ENCODE assay signal across 8 cellular contexts in the genomic region with DNA sequence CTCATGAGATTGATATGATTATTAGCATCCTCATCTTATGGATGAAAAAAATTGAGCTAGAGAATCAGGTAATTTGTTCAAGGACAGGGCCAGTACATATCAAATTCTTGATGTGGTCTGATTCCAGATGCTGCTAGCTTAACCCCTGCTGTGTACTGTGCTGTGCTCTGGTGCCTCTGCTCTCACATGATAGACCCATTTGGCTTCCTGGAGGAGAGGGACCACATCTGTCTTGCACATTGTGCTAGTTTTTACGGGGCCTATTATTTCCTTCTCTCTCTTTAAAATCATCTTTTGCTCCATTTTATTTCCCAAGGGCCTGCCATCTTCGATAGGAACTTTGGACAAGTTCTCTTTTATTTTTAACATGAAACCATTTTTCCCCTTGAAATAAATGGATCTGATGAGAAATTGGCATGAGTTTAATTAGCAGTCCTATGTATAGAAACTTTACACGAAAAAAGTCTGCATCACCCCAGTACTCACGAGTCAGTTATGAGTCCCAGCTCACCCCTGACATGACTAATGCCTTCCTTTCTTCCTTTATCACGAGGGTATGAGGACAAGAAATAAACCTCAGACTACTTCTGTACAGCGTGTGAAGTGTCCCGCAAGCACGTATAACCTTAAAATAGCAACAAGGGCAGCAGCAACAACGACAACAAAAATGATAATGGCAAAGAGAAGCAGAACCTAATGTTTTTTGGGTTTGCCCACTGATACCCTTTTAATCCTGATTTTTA. TPM values are rescaled to one million over a fixed set of nuclear protein-coding genes. Genes with fewer than 3 reads are reported as not detected.
DNase-seq lines count a peak whose midpoint lies in the region; ATAC-seq and TF ChIP-seq lines count a peak whose summit lies in the region.

No MANE protein-coding gene starts in this region.

- H3K36me3 Mint-ChIP-seq in activated B cell treated with CpG ODN at 0.5 μM for 24 hours (ENCODE audit: low read depth) = no peaks in the 10 kb centered on the region

- no peak overlapping the region for H3K27ac Mint-ChIP-seq in activated B cell treated with CpG ODN at 0.5 μM for 24 hours

- no peak for DNase-seq in Right ventricle myocardium inferior (ENCODE audit: missing footprints)
- DNase-seq in cardiac septum (ENCODE audit: low spot score) = no peak
- no peak for DNase-seq in activated B cell treated with CpG ODN at 0.5 μM for 24 hours
- DNase-seq in lung microvascular endothelial cell (ENCODE audit: low read depth in 2 of 2) = peak; percentile 25 to 96
- DNase-seq in erythroblast (lab: John Stamatoyannopoulos, UW) = no peak
- no peak for DNase-seq in ascending aorta (ENCODE audit: low spot score in 2 of 2)

- no peak for TF ChIP-seq CTCF in activated B cell treated with CpG ODN at 0.5 μM for 24 hours (IDR thresholded peaks at IDR 0.05)
- TF ChIP-seq CTCF in ascending aorta (IDR thresholded peaks at IDR 0.05) = no peak

- no peaks in the 10 kb centered on the region for H3K4me1 ChIP-seq in ascending aorta

- POLR2A ChIA-PET in activated B cell treated with CpG ODN at 0.5 μM for 24 hours (lab: Charles Lee) = no interaction called here

- H3K9me3 ChIP-seq in ascending aorta = no peaks in the 10 kb centered on the region

- no peak overlapping the region for H3K4me3 ChIP-seq in ascending aorta

- no peaks in the 10 kb centered on the region for H3K27me3 Mint-ChIP-seq in activated B cell treated with CpG ODN at 0.5 μM for 24 hours

- no peaks in the 10 kb centered on the region for H3K9me3 Mint-ChIP-seq in activated B cell treated with CpG ODN at 0.5 μM for 24 hours

- no peaks in the 10 kb centered on the region for H3K27me3 ChIP-seq in ascending aorta

- no peak overlapping the region for H3K4me3 Mint-ChIP-seq in activated B cell treated with CpG ODN at 0.5 μM for 24 hours

- no peak for TF ChIP-seq POLR2A in erythroblast (IDR thresholded peaks at IDR 0.05; ENCODE audit: low read length)

- CTCF ChIA-PET in activated B cell treated with CpG ODN at 0.5 μM for 24 hours (lab: Charles Lee) = interaction anchor here (0.5 to 0.8 kb wide), 2 partner anchors 47 to 112 kb away, joined by 3 read pairs; no protein-coding TSS in a partner anchor

- peak; percentile 85 for ATAC-seq in Right ventricle myocardium inferior
- peak; percentile 51 for ATAC-seq in HG03103 (IDR thresholded peaks at IDR 0.05; ENCODE audit: low read depth, unreplicated experiment)
- peak; percentile 49 for ATAC-seq in activated B cell treated with CpG ODN at 0.5 μM for 24 hours (ENCODE audit: low read depth)
- no peak for ATAC-seq in esophagus mucosa

- H3K4me1 Mint-ChIP-seq in activated B cell treated with CpG ODN at 0.5 μM for 24 hours = peaks cover 8% of the 10 kb centered on the region

- intact Hi-C loops in Right ventricle myocardium inferior (cut with DNase I) (no loop called here), cardiac septum (cut with DNase I) (no loop called here), activated B cell treated with CpG ODN at 0.5 μM for 24 hours (cut with micrococcal nuclease) (no loop called here), ascending aorta (cut with DNase I) (no loop called here)

- no peak overlapping the region for H3K27ac ChIP-seq in ascending aorta

- no peaks in the 10 kb centered on the region for H3K36me3 ChIP-seq in ascending aorta

RNA-seq across cellular contexts. Expression of gene CD109, which starts 26.5 kb away (rescaled TPM):
- total RNA-seq in Right ventricle myocardium inferior (7.3 TPM), cardiac septum (6.3 TPM), activated B cell treated with CpG ODN at 0.5 μM for 24 hours (0.61 and 0.69 TPM in 2 replicates), lung microvascular endothelial cell (1.2 and 6.5 TPM in 2 replicates), esophagus mucosa (60.2 TPM), ascending aorta (17.6 TPM)

Comparison
In these comparisons a context has a peak if more than half of its experiments do, and no peak if none do; other contexts are left out.
1. DNase-seq: peak in lung microvascular endothelial cell (2 of 2); none in Right ventricle myocardium inferior (single experiment), cardiac septum (single experiment), activated B cell treated with CpG ODN at 0.5 μM for 24 hours (single experiment), erythroblast (0 of 2) and ascending aorta (0 of 2).